ENCODE assay signal across 1 cellular context in the genomic region with DNA sequence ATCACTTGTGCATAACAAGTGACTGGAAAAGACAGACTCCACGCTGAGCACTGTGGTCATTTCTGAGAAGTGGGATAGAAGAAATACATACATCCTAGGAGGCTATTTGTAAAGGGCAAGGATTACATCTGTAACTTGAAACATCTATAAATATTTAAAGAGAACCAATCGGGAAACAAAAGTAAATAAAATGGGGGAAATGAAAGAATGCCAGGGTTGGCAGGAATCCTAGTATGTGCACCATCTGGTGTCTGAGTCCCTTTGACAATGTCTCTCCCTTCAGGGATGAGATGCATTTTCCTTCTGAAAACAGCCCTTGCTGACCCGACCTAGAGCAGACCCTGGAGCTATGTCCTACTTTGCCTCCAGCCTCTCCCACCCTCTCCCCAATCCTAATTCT.
TF ChIP-seq lines count a peak whose summit lies in the region.

No MANE protein-coding gene starts in this region.

TF ChIP-seq in IMR-90, 13 proteins besides CTCF, POLR2A, EP300 and RAD21 (continued from another document):
- no peak for TF ChIP-seq MXI1 (IDR thresholded peaks at IDR 0.05; ENCODE audit: borderline replicate concordance, low read depth, low read length)
- TF ChIP-seq FOS (IDR thresholded peaks at IDR 0.05; ENCODE audit: low read depth, low read length): no peak
- TF ChIP-seq MAFK (IDR thresholded peaks at IDR 0.05; ENCODE audit: low read depth, low read length): no peak
- no peak for TF ChIP-seq BHLHE40 (IDR thresholded peaks at IDR 0.05; ENCODE audit: low read depth, low read length)
- no peak for TF ChIP-seq CHD1 (IDR thresholded peaks at IDR 0.05; ENCODE audit: low read depth, low read length)
- no peak for TF ChIP-seq RFX5 (IDR thresholded peaks at IDR 0.05; ENCODE audit: low read depth, low read length)
